ENCODE assay signal across 13 cellular contexts in genomic region chr17:71423871-71424546, GRCh38.
DNase-seq lines count a peak whose midpoint lies in the region; ATAC-seq and TF ChIP-seq lines count a peak whose summit lies in the region.
"Had no signal": no experiment of that assay in that cellular context is flagged by ENCODE, and none has a peak within 500 bp of the region (broad histone marks: within the 10 kb centered on the region; RNA-seq: fewer than 3 reads in every experiment).

No MANE protein-coding gene starts in this region.

- H3K36me3 ChIP-seq in DND-41 (ENCODE audit: insufficient read depth, low read length) (no peaks in the 10 kb centered on the region), KMS-11 (ENCODE audit: insufficient read depth) (no peaks in the 10 kb centered on the region), RWPE2 (ENCODE audit: low read depth) (peaks cover 13% of the 10 kb centered on the region; the same call in 1 of the 2 replicates), hepatocyte (replicated peaks; ENCODE audit: insufficient read depth, low read depth) (no peaks in the 10 kb centered on the region)
- H3K36me3 ChIP-seq: gastroesophageal sphincter, prostate gland had no signal

- H2AFZ ChIP-seq in DND-41 (ENCODE audit: low read depth, low read length): no peak overlapping the region
- peak overlapping the region; percentile 47; the same call in 1 of the 2 replicates for H2AFZ ChIP-seq in KMS-11 (ENCODE audit: low read depth)
- no peak overlapping the region for H2AFZ ChIP-seq in hepatocyte

- H3K27me3 ChIP-seq in DND-41 (ENCODE audit: insufficient read depth, low read length, poor library complexity): no peaks in the 10 kb centered on the region
- no peaks in the 10 kb centered on the region for H3K27me3 ChIP-seq in KMS-11 (ENCODE audit: insufficient read depth, low read depth)
- no peaks in the 10 kb centered on the region for H3K27me3 ChIP-seq in RWPE2 (ENCODE audit: insufficient read depth, poor library complexity, severe bottlenecking)
- no peaks in the 10 kb centered on the region for H3K27me3 ChIP-seq in hepatocyte
- H3K27me3 ChIP-seq: gastroesophageal sphincter had no signal

- TF ChIP-seq CTCF in DND-41 (IDR thresholded peaks at IDR 0.05; ENCODE audit: borderline replicate concordance, extremely low read depth, low read length, poor library complexity, severe bottlenecking) (peak; percentile 12), KMS-11 (conservative IDR thresholded peaks at IDR 0.05; ENCODE audit: low read depth, low read length) (no peak), RWPE2 (IDR thresholded peaks at IDR 0.05; ENCODE audit: poor library complexity, severe bottlenecking) (no peak), hepatocyte (IDR thresholded peaks at IDR 0.05; ENCODE audit: poor library complexity) (no peak)

- peaks cover 33% of the 10 kb centered on the region for H3K4me1 ChIP-seq in DND-41 (ENCODE audit: insufficient read depth, low read length)
- H3K4me1 ChIP-seq in KMS-11 (ENCODE audit: low read depth, poor library complexity, severe bottlenecking): peaks cover 31% of the 10 kb centered on the region
- H3K4me1 ChIP-seq in RWPE2 (ENCODE audit: insufficient read depth, poor library complexity, severe bottlenecking): peaks cover 26% of the 10 kb centered on the region
- H3K4me1 ChIP-seq in hepatocyte (ENCODE audit: insufficient read depth): no peaks in the 10 kb centered on the region
- H3K4me1 ChIP-seq: gastroesophageal sphincter, prostate gland had no signal

- peak overlapping the region; percentile 86 for H3K27ac ChIP-seq in DND-41 (ENCODE audit: low read length)
- peak overlapping the region; percentile 63 for H3K27ac ChIP-seq in KMS-11
- peak overlapping the region; percentile 95 for H3K27ac ChIP-seq in RWPE2 (ENCODE audit: poor library complexity, severe bottlenecking)
- H3K27ac ChIP-seq in hepatocyte: no peak overlapping the region
- H3K27ac ChIP-seq: gastroesophageal sphincter, prostate gland had no signal

- H3K9ac ChIP-seq in DND-41 (ENCODE audit: low read depth, low read length) (peak overlapping the region; percentile 28; the same call in 1 of the 2 replicates), KMS-11 (no peak overlapping the region; the same call in 1 of the 2 replicates)

- no peaks in the 10 kb centered on the region for H4K20me1 ChIP-seq in DND-41 (ENCODE audit: insufficient read depth, low read length)
- H4K20me1 ChIP-seq in KMS-11 (ENCODE audit: insufficient read depth): no peaks in the 10 kb centered on the region
- no peaks in the 10 kb centered on the region for H4K20me1 ChIP-seq in hepatocyte (ENCODE audit: insufficient read depth, poor library complexity, severe bottlenecking)

- intact Hi-C loops in sciatic nerve (cut with DNase I): no loop called here

- H3K9me3 ChIP-seq in DND-41 (ENCODE audit: insufficient read depth, low read length, severe bottlenecking) (peaks cover 4% of the 10 kb centered on the region), RWPE2 (ENCODE audit: severe bottlenecking) (peaks cover 9% of the 10 kb centered on the region), hepatocyte (ENCODE audit: low read depth) (no peaks in the 10 kb centered on the region)
- H3K9me3 ChIP-seq: prostate gland had no signal

- ATAC-seq in DND-41 (ENCODE audit: insufficient read depth, low read depth) (peak; percentile 96), RWPE2 (ENCODE audit: low read depth) (peak; percentile 98), HG02571 (IDR thresholded peaks at IDR 0.05; ENCODE audit: unreplicated experiment) (no peak), sciatic nerve (no peak)
- ATAC-seq: activated T-cell treated with anti-CD3 and anti-CD28 coated beads, Interleukin-2, amount 50 U/mL, for 72 hours; gastroesophageal sphincter had no signal

- H3K9me2 ChIP-seq in hepatocyte (replicated peaks; ENCODE audit: insufficient read depth): no peaks in the 10 kb centered on the region

- WGBS in hepatocyte (ENCODE audit: low lambda C conversion rate, missing lambda C conversion rate): 59% methylated on average over 5 of the region's 5 CpGs

- H3K4me3 ChIP-seq in DND-41 (ENCODE audit: low read depth in 1 of 2, low read length in 2 of 2) (no peak overlapping the region), KMS-11 (IDR thresholded peaks at IDR 0.05; ENCODE audit: insufficient read depth, low read depth, low read length) (no peak overlapping the region), RWPE2 (ENCODE audit: severe bottlenecking) (no peak overlapping the region), hepatocyte (no peak overlapping the region)
- H3K4me3 ChIP-seq: gastroesophageal sphincter, prostate gland had no signal

- H3K79me2 ChIP-seq in DND-41 (ENCODE audit: insufficient read depth, low read length) (no peaks in the 10 kb centered on the region), KMS-11 (ENCODE audit: insufficient read depth, low read depth) (no peaks in the 10 kb centered on the region), hepatocyte (no peaks in the 10 kb centered on the region)

- H3K4me2 ChIP-seq in DND-41 (ENCODE audit: insufficient read depth, low read length) (peak overlapping the region; percentile 43; the same call in 1 of the 2 replicates), KMS-11 (peak overlapping the region; percentile 55), hepatocyte (no peak overlapping the region)

- DNase-seq in DND-41 (peak; percentile 76), RWPE2 (ENCODE audit: low spot score) (no peak), iris pigment epithelial cell (ENCODE audit: low read depth) (peak; percentile 73), sciatic nerve (ENCODE audit: low spot score) (no peak), hepatocyte (ENCODE audit: low spot score) (no peak), NCI-H82 treated with DMSO at 0.1 percent for 48 hours (lab: John Stamatoyannopoulos, UW; ENCODE audit: unreplicated experiment) (no peak)
- DNase-seq: activated T-cell treated with anti-CD3 and anti-CD28 coated beads, Interleukin-2, amount 50 U/mL, for 72 hours; caudate nucleus; Kasumi-1 had no signal

Comparison
In these comparisons a context has a peak if more than half of its experiments do, and no peak if none do; other contexts are left out.
1. ATAC-seq: peak in DND-41 (single experiment) and RWPE2 (single experiment); none in HG02571 (single experiment) and sciatic nerve (single experiment).
2. DNase-seq: peak in DND-41 (single experiment) and iris pigment epithelial cell (single experiment); none in RWPE2 (single experiment), sciatic nerve (single experiment), hepatocyte (single experiment) and NCI-H82 treated with DMSO at 0.1 percent for 48 hours (single experiment).